ENCODE assay signal across 8 cellular contexts in genomic region chr18:6414118-6414722, GRCh38. TPM values are rescaled to one million over a fixed set of nuclear protein-coding genes. Genes with fewer than 3 reads are reported as not detected.
A peak's percentile ranks its signal among the peaks of the same experiment; 100 is the strongest.
DNase-seq lines count a peak whose midpoint lies in the region; ATAC-seq and TF ChIP-seq lines count a peak whose summit lies in the region.

No MANE protein-coding gene starts in this region.

- H3K36me3 Mint-ChIP-seq in dendritic cell treated with granulocyte-macrophage colony-stimulating factor and Interleukin-4, amounts not matched to agents 40 ng/mL and 50 ng/mL, for 4 days (ENCODE audit: low read depth): peaks cover 11% of the 10 kb centered on the region

- H3K27ac ChIP-seq in SJSA1: peak overlapping the region; percentile 89

- DNase-seq in NCI-H2081 (lab: John Stamatoyannopoulos, UW) (peak; percentile 15 to 41), NCI-H2081 treated with DMSO at 0.1 percent for 48 hours (lab: John Stamatoyannopoulos, UW) (no peak), SJSA1 (ENCODE audit: low read depth in 1 of 2, low spot score in 2 of 2) (peak; percentile 73 to 75), lower leg skin (ENCODE audit: low spot score in 2 of 2) (peak; percentile 34 to 92), NAMALWA (ENCODE audit: low spot score) (no peak)
- peak; percentile 25 for DNase-seq in stimulated activated CD8-positive, alpha-beta memory T cell treated with anti-CD3 and anti-CD28 coated beads, Interleukin-12 subunit alpha, Interleukin-12 subunit beta, amount 100 ng/mL, for 4 hours (ENCODE audit: low read depth)

- no peaks in the 10 kb centered on the region for H3K9me3 Mint-ChIP-seq in dendritic cell treated with granulocyte-macrophage colony-stimulating factor and Interleukin-4, amounts not matched to agents 40 ng/mL and 50 ng/mL, for 4 days

- H3K4me3 Mint-ChIP-seq in dendritic cell treated with granulocyte-macrophage colony-stimulating factor and Interleukin-4, amounts not matched to agents 40 ng/mL and 50 ng/mL, for 4 days: peak overlapping the region; percentile 85

- peaks cover 14% of the 10 kb centered on the region for H3K27me3 Mint-ChIP-seq in dendritic cell treated with granulocyte-macrophage colony-stimulating factor and Interleukin-4, amounts not matched to agents 40 ng/mL and 50 ng/mL, for 4 days

- peak; percentile 86 for ATAC-seq in HG02852 (IDR thresholded peaks at IDR 0.05; ENCODE audit: unreplicated experiment)

- H3K4me1 Mint-ChIP-seq in dendritic cell treated with granulocyte-macrophage colony-stimulating factor and Interleukin-4, amounts not matched to agents 40 ng/mL and 50 ng/mL, for 4 days (ENCODE audit: low read depth): peaks cover 27% of the 10 kb centered on the region

- H3K27me3 ChIP-seq in SJSA1 (replicated peaks): no peaks in the 10 kb centered on the region

- peaks cover 28% of the 10 kb centered on the region for H3K4me1 ChIP-seq in SJSA1 (replicated peaks)

- H3K9me3 ChIP-seq in SJSA1 (replicated peaks): no peaks in the 10 kb centered on the region

- 0 to 4% methylated on average over 24 to 28 of the region's 68 CpGs for WGBS in lower leg skin, 2 donors

- intact Hi-C loops in dendritic cell treated with granulocyte-macrophage colony-stimulating factor and Interleukin-4, amounts not matched to agents 40 ng/mL and 50 ng/mL, for 4 days (cut with micrococcal nuclease): loop anchor here (5.0 kb wide), 1 partner anchor 97 kb away; no protein-coding TSS in a partner anchor
- intact Hi-C loops in lower leg skin (cut with DNase I; ENCODE audit: low total_unique reads): no loop called here

- no peak for TF ChIP-seq CTCF in lower leg skin (IDR thresholded peaks at IDR 0.05)

- peak overlapping the region; percentile 97 for H3K4me3 ChIP-seq in SJSA1
- H3K4me3 ChIP-seq in lower leg skin (ENCODE audit: low read depth, poor library complexity, severe bottlenecking): peak overlapping the region; percentile 78

- peaks cover 8% of the 10 kb centered on the region for H3K36me3 ChIP-seq in SJSA1

- peak overlapping the region; percentile 80 for H3K27ac Mint-ChIP-seq in dendritic cell treated with granulocyte-macrophage colony-stimulating factor and Interleukin-4, amounts not matched to agents 40 ng/mL and 50 ng/mL, for 4 days

- TF ChIP-seq POLR2A in lower leg skin (IDR thresholded peaks at IDR 0.05): no peak

RNA-seq across cellular contexts. Expression of gene L3MBTL4, which starts 0.5 kb away (rescaled TPM):
- total RNA-seq in SJSA1 (2014; rRNA removed; shearing (Covaris generic)): 6.8 and 10.6 TPM in 2 replicates
- 10 to 100 TPM; 11.3 to 16.3 (median 11.8) TPM for total RNA-seq in lower leg skin

Comparison
In these comparisons a context has a peak if more than half of its experiments do, and no peak if none do; other contexts are left out.
1. DNase-seq: peak in NCI-H2081 (2 of 2), SJSA1 (2 of 2), lower leg skin (2 of 2) and stimulated activated CD8-positive, alpha-beta memory T cell treated with anti-CD3 and anti-CD28 coated beads, Interleukin-12 subunit alpha, Interleukin-12 subunit beta, amount 100 ng/mL, for 4 hours (single experiment); none in NCI-H2081 treated with DMSO at 0.1 percent for 48 hours (single experiment) and NAMALWA (single experiment).